8 cellular contexts compared by ENCODE assay signal in genomic region chr16:80656731-80657150, GRCh38.
DNase-seq lines count a peak whose midpoint lies in the region; ATAC-seq and TF ChIP-seq lines count a peak whose summit lies in the region.

No MANE protein-coding gene starts in this region.

- H3K27ac Mint-ChIP-seq in naive thymus-derived CD4-positive, alpha-beta T cell: peak overlapping the region; percentile 80 to 97 (median 91)

- H3K4me1 ChIP-seq in naive thymus-derived CD4-positive, alpha-beta T cell (ENCODE audit: control insufficient read depth in 2 of 2, insufficient read depth in 2 of 2, low read length in 2 of 2): peaks cover 6 to 14% of the 10 kb centered on the region in 2 donors

- peak overlapping the region; percentile 80 for H3K27ac ChIP-seq in VCaP
- H3K27ac ChIP-seq in naive thymus-derived CD4-positive, alpha-beta T cell (ENCODE audit: low read depth, low read length): peak overlapping the region; percentile 68

- no peaks in the 10 kb centered on the region for H3K27me3 ChIP-seq in naive thymus-derived CD4-positive, alpha-beta T cell (ENCODE audit: control insufficient read depth in 2 of 2, insufficient read depth in 2 of 2, low read length in 2 of 2)

- no peaks in the 10 kb centered on the region for H3K36me3 ChIP-seq in naive thymus-derived CD4-positive, alpha-beta T cell (ENCODE audit: control insufficient read depth in 2 of 3, insufficient read depth in 3 of 3, low read length in 3 of 3)

- CTCF ChIA-PET in naive thymus-derived CD4-positive, alpha-beta T cell (lab: Charles Lee): no interaction called here

- peak overlapping the region; percentile 56 for H3K4me3 ChIP-seq in naive thymus-derived CD4-positive, alpha-beta T cell (ENCODE audit: low read length)

- peaks cover 18 to 47% (median 28%) of the 10 kb centered on the region in 7 donors for H3K4me1 Mint-ChIP-seq in naive thymus-derived CD4-positive, alpha-beta T cell

- DNase-seq in naive thymus-derived CD4-positive, alpha-beta T cell: peak in 8 of 9 donors; percentile 25 to 60 (median 48)
- no peak for DNase-seq in HT-29 (ENCODE audit: low spot score)
- DNase-seq in NCI-H1105 treated with DMSO at 0.1 percent for 48 hours (lab: John Stamatoyannopoulos, UW): no peak
- no peak for DNase-seq in kidney tubule cell (ENCODE audit: low spot score)
- no peak for DNase-seq in NCI-H446 treated with DMSO at 0.1 percent for 48 hours (lab: John Stamatoyannopoulos, UW)

- intact Hi-C loops in naive thymus-derived CD4-positive, alpha-beta T cell (cut with micrococcal nuclease): loop anchor here (1.0 to 10.0 kb wide), 11 partner anchors 58 to 166 kb away; partner anchors contain the start of gene DYNLRB2 (in 1 of the 2)

- peaks cover 0 to 24% (median 10%) of the 10 kb centered on the region in 11 donors for H3K9me3 Mint-ChIP-seq in naive thymus-derived CD4-positive, alpha-beta T cell

- POLR2A ChIA-PET in naive thymus-derived CD4-positive, alpha-beta T cell (lab: Charles Lee): interaction anchor here (0.6 to 0.7 kb wide), 2 partner anchors 66 to 1370 kb away, joined by 3 to 6 read pairs; no protein-coding TSS in a partner anchor

- H3K4me3 Mint-ChIP-seq in naive thymus-derived CD4-positive, alpha-beta T cell: peak overlapping the region; percentile 71 to 92 (median 87)

- H3K9me3 ChIP-seq in naive thymus-derived CD4-positive, alpha-beta T cell (ENCODE audit: control insufficient read depth in 2 of 3, low read length in 3 of 3): no peaks in the 10 kb centered on the region

- H3K27me3 Mint-ChIP-seq in naive thymus-derived CD4-positive, alpha-beta T cell: no peaks in the 10 kb centered on the region

- no peak for TF ChIP-seq CTCF in VCaP (conservative IDR thresholded peaks at IDR 0.05)

- ATAC-seq in GM18858 (IDR thresholded peaks at IDR 0.05; ENCODE audit: unreplicated experiment): peak; percentile 98
- peak; percentile 92 for ATAC-seq in HG02759 (IDR thresholded peaks at IDR 0.05; ENCODE audit: unreplicated experiment)
- peak; percentile 85 for ATAC-seq in naive thymus-derived CD4-positive, alpha-beta T cell

- peaks cover 0 to 46% (median 15%) of the 10 kb centered on the region in 5 donors for H3K36me3 Mint-ChIP-seq in naive thymus-derived CD4-positive, alpha-beta T cell

Comparison
In these comparisons a context has a peak if more than half of its experiments do, and no peak if none do; other contexts are left out.
1. DNase-seq: peak in naive thymus-derived CD4-positive, alpha-beta T cell (8 of 9); none in HT-29 (single experiment), NCI-H1105 treated with DMSO at 0.1 percent for 48 hours (single experiment), kidney tubule cell (single experiment) and NCI-H446 treated with DMSO at 0.1 percent for 48 hours (single experiment).
2. Peak in every context shown above with its lines, with median percentiles within 50 percentile points of each other: ATAC-seq.